2 cellular contexts compared by ENCODE assay signal in the genomic region with DNA sequence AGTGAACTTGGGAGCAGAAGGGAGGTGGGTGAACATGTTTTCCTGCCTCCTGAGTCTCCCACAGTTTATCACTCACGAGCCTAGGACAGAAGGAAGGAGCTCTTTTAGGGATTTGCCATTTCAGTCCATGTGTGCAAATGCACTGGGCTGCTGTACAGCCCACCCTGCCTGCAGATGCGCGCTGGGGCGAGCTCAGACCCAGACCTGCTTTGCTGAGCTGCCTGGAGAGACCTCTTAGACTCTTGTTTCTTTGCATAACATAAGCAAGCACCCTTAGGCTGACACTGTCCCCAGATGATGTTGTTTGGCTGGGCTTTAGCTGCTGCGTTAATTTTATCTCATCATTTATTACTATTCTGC.
TF ChIP-seq lines count a peak whose summit lies in the region.

No MANE protein-coding gene starts in this region.

TF ChIP-seq in SK-N-SH, 30 proteins besides CTCF, POLR2A, EP300 and RAD21 (continued from another document):
- TF ChIP-seq TAF1 (IDR thresholded peaks at IDR 0.05; ENCODE audit: borderline replicate concordance, low read depth, low read length), result no peak
- TF ChIP-seq TCF12 (IDR thresholded peaks at IDR 0.05), result no peak
- no peak for TF ChIP-seq FOXJ3 (CRISPR knock-in tag; IDR thresholded peaks at IDR 0.05)
- no peak for TF ChIP-seq GABPA (IDR thresholded peaks at IDR 0.05; ENCODE audit: low read depth)

TF ChIP-seq in SK-N-SH treated with all-trans-retinoic acid at 6 μM for 48 hours, 23 proteins besides CTCF, POLR2A, EP300 and RAD21 (continued from another document):
- TF ChIP-seq, protein P1, sequence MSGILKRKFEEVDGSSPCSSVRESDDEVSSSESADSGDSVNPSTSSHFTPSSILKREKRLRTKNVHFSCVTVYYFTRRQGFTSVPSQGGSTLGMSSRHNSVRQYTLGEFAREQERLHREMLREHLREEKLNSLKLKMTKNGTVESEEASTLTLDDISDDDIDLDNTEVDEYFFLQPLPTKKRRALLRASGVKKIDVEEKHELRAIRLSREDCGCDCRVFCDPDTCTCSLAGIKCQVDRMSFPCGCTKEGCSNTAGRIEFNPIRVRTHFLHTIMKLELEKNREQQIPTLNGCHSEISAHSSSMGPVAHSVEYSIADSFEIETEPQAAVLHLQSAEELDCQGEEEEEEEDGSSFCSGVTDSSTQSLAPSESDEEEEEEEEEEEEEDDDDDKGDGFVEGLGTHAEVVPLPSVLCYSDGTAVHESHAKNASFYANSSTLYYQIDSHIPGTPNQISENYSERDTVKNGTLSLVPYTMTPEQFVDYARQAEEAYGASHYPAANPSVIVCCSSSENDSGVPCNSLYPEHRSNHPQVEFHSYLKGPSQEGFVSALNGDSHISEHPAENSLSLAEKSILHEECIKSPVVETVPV (CRISPR knock-in tag; IDR thresholded peaks at IDR 0.05), result no peak
- TF ChIP-seq ESRRG (CRISPR knock-in tag; IDR thresholded peaks at IDR 0.05) (no peak), ARNTL (CRISPR knock-in tag; IDR thresholded peaks at IDR 0.05; ENCODE audit: borderline replicate concordance, low read depth) (no peak), GLIS3 (CRISPR knock-in tag; IDR thresholded peaks at IDR 0.05) (no peak), BACH2 (CRISPR knock-in tag; IDR thresholded peaks at IDR 0.05; ENCODE audit: borderline replicate concordance) (no peak)
- TF ChIP-seq, protein P2, sequence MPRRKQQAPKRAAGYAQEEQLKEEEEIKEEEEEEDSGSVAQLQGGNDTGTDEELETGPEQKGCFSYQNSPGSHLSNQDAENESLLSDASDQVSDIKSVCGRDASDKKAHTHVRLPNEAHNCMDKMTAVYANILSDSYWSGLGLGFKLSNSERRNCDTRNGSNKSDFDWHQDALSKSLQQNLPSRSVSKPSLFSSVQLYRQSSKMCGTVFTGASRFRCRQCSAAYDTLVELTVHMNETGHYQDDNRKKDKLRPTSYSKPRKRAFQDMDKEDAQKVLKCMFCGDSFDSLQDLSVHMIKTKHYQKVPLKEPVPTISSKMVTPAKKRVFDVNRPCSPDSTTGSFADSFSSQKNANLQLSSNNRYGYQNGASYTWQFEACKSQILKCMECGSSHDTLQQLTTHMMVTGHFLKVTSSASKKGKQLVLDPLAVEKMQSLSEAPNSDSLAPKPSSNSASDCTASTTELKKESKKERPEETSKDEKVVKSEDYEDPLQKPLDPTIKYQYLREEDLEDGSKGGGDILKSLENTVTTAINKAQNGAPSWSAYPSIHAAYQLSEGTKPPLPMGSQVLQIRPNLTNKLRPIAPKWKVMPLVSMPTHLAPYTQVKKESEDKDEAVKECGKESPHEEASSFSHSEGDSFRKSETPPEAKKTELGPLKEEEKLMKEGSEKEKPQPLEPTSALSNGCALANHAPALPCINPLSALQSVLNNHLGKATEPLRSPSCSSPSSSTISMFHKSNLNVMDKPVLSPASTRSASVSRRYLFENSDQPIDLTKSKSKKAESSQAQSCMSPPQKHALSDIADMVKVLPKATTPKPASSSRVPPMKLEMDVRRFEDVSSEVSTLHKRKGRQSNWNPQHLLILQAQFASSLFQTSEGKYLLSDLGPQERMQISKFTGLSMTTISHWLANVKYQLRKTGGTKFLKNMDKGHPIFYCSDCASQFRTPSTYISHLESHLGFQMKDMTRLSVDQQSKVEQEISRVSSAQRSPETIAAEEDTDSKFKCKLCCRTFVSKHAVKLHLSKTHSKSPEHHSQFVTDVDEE (CRISPR knock-in tag; IDR thresholded peaks at IDR 0.05), result no peak
- TF ChIP-seq, protein P3, sequence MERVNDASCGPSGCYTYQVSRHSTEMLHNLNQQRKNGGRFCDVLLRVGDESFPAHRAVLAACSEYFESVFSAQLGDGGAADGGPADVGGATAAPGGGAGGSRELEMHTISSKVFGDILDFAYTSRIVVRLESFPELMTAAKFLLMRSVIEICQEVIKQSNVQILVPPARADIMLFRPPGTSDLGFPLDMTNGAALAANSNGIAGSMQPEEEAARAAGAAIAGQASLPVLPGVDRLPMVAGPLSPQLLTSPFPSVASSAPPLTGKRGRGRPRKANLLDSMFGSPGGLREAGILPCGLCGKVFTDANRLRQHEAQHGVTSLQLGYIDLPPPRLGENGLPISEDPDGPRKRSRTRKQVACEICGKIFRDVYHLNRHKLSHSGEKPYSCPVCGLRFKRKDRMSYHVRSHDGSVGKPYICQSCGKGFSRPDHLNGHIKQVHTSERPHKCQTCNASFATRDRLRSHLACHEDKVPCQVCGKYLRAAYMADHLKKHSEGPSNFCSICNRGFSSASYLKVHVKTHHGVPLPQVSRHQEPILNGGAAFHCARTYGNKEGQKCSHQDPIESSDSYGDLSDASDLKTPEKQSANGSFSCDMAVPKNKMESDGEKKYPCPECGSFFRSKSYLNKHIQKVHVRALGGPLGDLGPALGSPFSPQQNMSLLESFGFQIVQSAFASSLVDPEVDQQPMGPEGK (CRISPR knock-in tag; IDR thresholded peaks at IDR 0.05; ENCODE audit: borderline replicate concordance), result no peak
- TF ChIP-seq, protein P4, sequence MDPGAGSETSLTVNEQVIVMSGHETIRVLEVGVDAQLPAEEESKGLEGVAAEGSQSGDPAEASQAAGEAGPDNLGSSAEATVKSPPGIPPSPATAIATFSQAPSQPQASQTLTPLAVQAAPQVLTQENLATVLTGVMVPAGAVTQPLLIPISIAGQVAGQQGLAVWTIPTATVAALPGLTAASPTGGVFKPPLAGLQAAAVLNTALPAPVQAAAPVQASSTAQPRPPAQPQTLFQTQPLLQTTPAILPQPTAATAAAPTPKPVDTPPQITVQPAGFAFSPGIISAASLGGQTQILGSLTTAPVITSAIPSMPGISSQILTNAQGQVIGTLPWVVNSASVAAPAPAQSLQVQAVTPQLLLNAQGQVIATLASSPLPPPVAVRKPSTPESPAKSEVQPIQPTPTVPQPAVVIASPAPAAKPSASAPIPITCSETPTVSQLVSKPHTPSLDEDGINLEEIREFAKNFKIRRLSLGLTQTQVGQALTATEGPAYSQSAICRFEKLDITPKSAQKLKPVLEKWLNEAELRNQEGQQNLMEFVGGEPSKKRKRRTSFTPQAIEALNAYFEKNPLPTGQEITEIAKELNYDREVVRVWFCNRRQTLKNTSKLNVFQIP (CRISPR knock-in tag; IDR thresholded peaks at IDR 0.05; ENCODE audit: borderline replicate concordance, low read depth), result no peak
- TF ChIP-seq, protein P5, sequence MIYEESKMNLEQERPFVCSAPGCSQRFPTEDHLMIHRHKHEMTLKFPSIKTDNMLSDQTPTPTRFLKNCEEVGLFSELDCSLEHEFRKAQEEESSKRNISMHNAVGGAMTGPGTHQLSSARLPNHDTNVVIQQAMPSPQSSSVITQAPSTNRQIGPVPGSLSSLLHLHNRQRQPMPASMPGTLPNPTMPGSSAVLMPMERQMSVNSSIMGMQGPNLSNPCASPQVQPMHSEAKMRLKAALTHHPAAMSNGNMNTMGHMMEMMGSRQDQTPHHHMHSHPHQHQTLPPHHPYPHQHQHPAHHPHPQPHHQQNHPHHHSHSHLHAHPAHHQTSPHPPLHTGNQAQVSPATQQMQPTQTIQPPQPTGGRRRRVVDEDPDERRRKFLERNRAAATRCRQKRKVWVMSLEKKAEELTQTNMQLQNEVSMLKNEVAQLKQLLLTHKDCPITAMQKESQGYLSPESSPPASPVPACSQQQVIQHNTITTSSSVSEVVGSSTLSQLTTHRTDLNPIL (CRISPR knock-in tag; IDR thresholded peaks at IDR 0.05; ENCODE audit: low read depth), result no peak
TF ChIP-seq in SK-N-SH treated with all-trans-retinoic acid at 6 μM for 48 hours: peak in this region for 0.
